Comparison of ENCODE assay signal across 1 cellular context in genomic region chr4:99949034-99949998, GRCh38.
TF ChIP-seq lines count a peak whose summit lies in the region.

No MANE protein-coding gene starts in this region.

TF ChIP-seq in WTC11, 78 proteins besides CTCF, POLR2A, EP300 and RAD21 (continued from another document):
- no peak; the same call in 1 of the 2 replicates for TF ChIP-seq E2F5 (CRISPR knock-in tag; IDR thresholded peaks at IDR 0.05)
TF ChIP-seq in WTC11: peak in this region for 23.
